ENCODE assay signal across 23 cellular contexts in genomic region chr2:225090746-225091145, GRCh38. TPM values are rescaled to one million over a fixed set of nuclear protein-coding genes. Genes with fewer than 3 reads are reported as not detected.
DNase-seq lines count a peak whose midpoint lies in the region; ATAC-seq lines count a peak whose summit lies in the region.
"Had no signal": no experiment of that assay in that cellular context is flagged by ENCODE, and none has a peak within 500 bp of the region (broad histone marks: within the 10 kb centered on the region; RNA-seq: fewer than 3 reads in every experiment).

No MANE protein-coding gene starts in this region.

- ATAC-seq in activated T-helper 17 cell treated with anti-CD3 and anti-CD28 coated beads, Interleukin-2, amount 50 U/mL, for 72 hours (replicated peaks), result peak; percentile 47
- ATAC-seq in GM21529 (IDR thresholded peaks at IDR 0.05; ENCODE audit: unreplicated experiment), result no peak
- ATAC-seq: activated CD8-positive, alpha-beta T cell treated with anti-CD3 and anti-CD28 coated beads, Interleukin-2, amount 10 ng/mL, durations not matched to agents 7 days and 5 days; esophagus mucosa; left cardiac atrium; Panc1 had no signal

- no peaks in the 10 kb centered on the region for H3K36me3 Mint-ChIP-seq in activated T-helper 17 cell treated with anti-CD3 and anti-CD28 coated beads, Interleukin-2, amount 50 U/mL, for 72 hours (ENCODE audit: low read depth)
- H3K36me3 Mint-ChIP-seq: activated naive CD4-positive, alpha-beta T cell treated with anti-CD3 and anti-CD28 coated beads, Interleukin-2, amount 10 ng/mL, durations not matched to agents 7 days and 5 days; mesothelial cell of epicardium had no signal

- DNase-seq in Daoy (ENCODE audit: low read depth) (peak; percentile 27), HT1080 (ENCODE audit: low read depth) (peak; percentile 63), myocyte (ENCODE audit: low read depth) (peak; percentile 13), occipital lobe (lab: John Stamatoyannopoulos, UW) (no peak), NCI-H1417 treated with DMSO at 0.1 percent for 48 hours (lab: John Stamatoyannopoulos, UW) (no peak)
- DNase-seq in activated naive CD4-positive, alpha-beta T cell (lab: John Stamatoyannopoulos, UW), result no peak
- DNase-seq: activated CD8-positive, alpha-beta T cell treated with anti-CD3 and anti-CD28 coated beads, Interleukin-2, amount 10 ng/mL, durations not matched to agents 7 days and 5 days; activated naive CD4-positive, alpha-beta T cell treated with anti-CD3 and anti-CD28 coated beads, Interleukin-2, amount 10 ng/mL, durations not matched to agents 7 days and 5 days; activated T-cell treated with anti-CD3 and anti-CD28 coated beads, Interleukin-2, amount 50 U/mL, for 1 hour; AML-193; anterior cingulate cortex; CD8-positive, alpha-beta memory T cell; H7; left cardiac atrium; NCI-H1417; NCI-H2227 treated with DMSO at 0.1 percent for 48 hours; stimulated activated CD4-positive, alpha-beta T cell treated with anti-CD3 and anti-CD28 coated beads, Interleukin-2, amount 100 ng/mL, for 24 hours; stimulated activated naive CD4-positive, alpha-beta T cell treated with Interleukin-2 at 50 U/mL for 16 hours had no signal

- H3K27ac Mint-ChIP-seq in activated T-helper 17 cell treated with anti-CD3 and anti-CD28 coated beads, Interleukin-2, amount 50 U/mL, for 72 hours, result no peak overlapping the region
- H3K27ac Mint-ChIP-seq: activated CD8-positive, alpha-beta T cell treated with anti-CD3 and anti-CD28 coated beads, Interleukin-2, amount 10 ng/mL, durations not matched to agents 7 days and 5 days; activated naive CD4-positive, alpha-beta T cell treated with anti-CD3 and anti-CD28 coated beads, Interleukin-2, amount 10 ng/mL, durations not matched to agents 7 days and 5 days; mesothelial cell of epicardium had no signal

- H3K4me3 Mint-ChIP-seq in activated T-helper 17 cell treated with anti-CD3 and anti-CD28 coated beads, Interleukin-2, amount 50 U/mL, for 72 hours, result no peak overlapping the region
- H3K4me3 Mint-ChIP-seq: activated CD8-positive, alpha-beta T cell treated with anti-CD3 and anti-CD28 coated beads, Interleukin-2, amount 10 ng/mL, durations not matched to agents 7 days and 5 days; activated naive CD4-positive, alpha-beta T cell treated with anti-CD3 and anti-CD28 coated beads, Interleukin-2, amount 10 ng/mL, durations not matched to agents 7 days and 5 days; CD8-positive, alpha-beta memory T cell; mesothelial cell of epicardium had no signal

- no peaks in the 10 kb centered on the region for H3K4me1 Mint-ChIP-seq in activated T-helper 17 cell treated with anti-CD3 and anti-CD28 coated beads, Interleukin-2, amount 50 U/mL, for 72 hours
- H3K4me1 Mint-ChIP-seq: mesothelial cell of epicardium had no signal

- H3K9me3 Mint-ChIP-seq in activated T-helper 17 cell treated with anti-CD3 and anti-CD28 coated beads, Interleukin-2, amount 50 U/mL, for 72 hours, result no peaks in the 10 kb centered on the region
- H3K9me3 Mint-ChIP-seq: CD8-positive, alpha-beta memory T cell had no signal

- H3K27me3 Mint-ChIP-seq in activated T-helper 17 cell treated with anti-CD3 and anti-CD28 coated beads, Interleukin-2, amount 50 U/mL, for 72 hours, result no peaks in the 10 kb centered on the region
- H3K27me3 Mint-ChIP-seq: activated naive CD4-positive, alpha-beta T cell treated with anti-CD3 and anti-CD28 coated beads, Interleukin-2, amount 10 ng/mL, durations not matched to agents 7 days and 5 days had no signal

RNA-seq across cellular contexts. Expression of gene DOCK10, which starts 48.5 kb away (rescaled TPM):
- total RNA-seq in Daoy (2014; rRNA removed; shearing (Covaris generic)), result 29.9 and 37.2 TPM in 2 replicates
- total RNA-seq in HT1080 (2014; rRNA removed; shearing (Covaris generic)), result 49.4 and 52.9 TPM in 2 replicates
- polyA plus RNA-seq in HT1080 (2015; cell fraction: cytosol; rRNA removed), result 20.0 and 21.7 TPM in 2 replicates
- 50.5 and 54.2 TPM in 2 replicates for polyA plus RNA-seq in HT1080 (2015; cell fraction: nucleus; rRNA removed)
- 100 to 1,000 TPM; 142 to 227 TPM for total RNA-seq in activated T-helper 17 cell treated with anti-CD3 and anti-CD28 coated beads, Interleukin-2, amount 50 U/mL, for 72 hours
- total RNA-seq in myocyte (16.5 and 25.0 TPM in 2 replicates), occipital lobe (8.3 TPM)
- polyA plus RNA-seq in myocyte (2012), result 7.8 TPM

Comparison
In these comparisons a context has a peak if more than half of its experiments do, and no peak if none do; other contexts are left out.
1. DNase-seq: peak in Daoy (single experiment), HT1080 (single experiment) and myocyte (single experiment); none in activated naive CD4-positive, alpha-beta T cell (0 of 4), occipital lobe (single experiment) and NCI-H1417 treated with DMSO at 0.1 percent for 48 hours (single experiment).